ENCODE assay signal across 8 cellular contexts in genomic region chr3:115814778-115815380, GRCh38.
DNase-seq lines count a peak whose midpoint lies in the region; ATAC-seq and TF ChIP-seq lines count a peak whose summit lies in the region.

No MANE protein-coding gene starts in this region.

- H3K36me3 ChIP-seq in adrenal gland (replicated peaks in 1 of 2) = no peaks in the 10 kb centered on the region

- no peaks in the 10 kb centered on the region for H3K9me3 ChIP-seq in adrenal gland (replicated peaks in 1 of 3)

- no peak overlapping the region for H3K4me3 ChIP-seq in adrenal gland

- TF ChIP-seq POLR2A in adrenal gland (IDR thresholded peaks at IDR 0.05) = no peak

- no peaks in the 10 kb centered on the region for H3K27me3 ChIP-seq in adrenal gland

- no peaks in the 10 kb centered on the region for H3K4me1 ChIP-seq in adrenal gland (replicated peaks in 1 of 2)

- intact Hi-C loops in adrenal gland (cut with DNase I) (loop anchor here in 1 of 2 donors (10.0 kb wide), 1 partner anchor 600 kb away; no protein-coding TSS in a partner anchor), left cardiac atrium (cut with DNase I) (loop anchor here in 1 of 2 donors (5.0 kb wide), 2 partner anchors 123 to 598 kb away; no protein-coding TSS in a partner anchor)

- no peak overlapping the region for H3K27ac ChIP-seq in C4-2B
- no peak overlapping the region for H3K27ac ChIP-seq in adrenal gland

- TF ChIP-seq CTCF in C4-2B (conservative IDR thresholded peaks at IDR 0.05) (peak; percentile 86), adrenal gland (IDR thresholded peaks at IDR 0.05) (peak; percentile 86 to 97 (median 86))

- peak; percentile 82 for DNase-seq in M059J (ENCODE audit: low read depth)
- DNase-seq in SW480 (ENCODE audit: low spot score) = peak; percentile 61
- peak; percentile 56 to 91 (median 77) for DNase-seq in adrenal gland
- DNase-seq in left cardiac atrium = peak; percentile 70
- DNase-seq in renal cortical epithelial cell (ENCODE audit: low read depth) = peak; percentile 59

- 14 to 19% (median 17%) methylated on average over 8 of the region's 8 CpGs for WGBS in adrenal gland, 4 donors

- ATAC-seq in GM19395 (IDR thresholded peaks at IDR 0.05; ENCODE audit: unreplicated experiment) (peak; percentile 75), left cardiac atrium (peak; percentile 63 to 85), GM19328 (IDR thresholded peaks at IDR 0.05; ENCODE audit: unreplicated experiment) (no peak)
